ENCODE assay signal across 9 cellular contexts in the genomic region with DNA sequence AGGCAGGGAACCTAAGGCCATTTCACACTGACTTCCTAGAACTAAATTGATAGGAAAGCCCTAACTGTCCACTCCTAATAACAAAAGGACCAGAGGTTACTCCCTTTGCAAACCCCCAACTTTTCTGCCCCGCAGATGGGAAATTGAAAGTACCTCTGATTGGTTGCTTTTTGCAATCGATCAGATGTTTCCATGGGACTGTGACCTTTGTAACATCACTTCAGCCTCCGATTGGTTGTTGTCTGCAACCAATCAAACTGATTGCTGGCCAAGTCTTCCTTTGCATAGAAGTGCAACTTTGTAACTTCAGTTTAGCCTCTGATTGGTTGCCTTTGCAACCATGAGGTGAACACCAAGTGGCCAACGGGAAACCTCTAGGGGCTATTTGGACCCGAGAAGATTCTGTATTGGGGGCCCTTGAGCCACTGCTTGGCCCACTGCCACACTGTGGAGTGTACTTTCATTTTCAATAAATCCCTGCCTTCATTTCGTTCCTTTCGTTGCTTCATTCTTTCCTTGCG. TPM values are rescaled to one million over a fixed set of nuclear protein-coding genes. Genes with fewer than 3 reads are reported as not detected.
A peak's percentile ranks its signal among the peaks of the same experiment; 100 is the strongest.
DNase-seq lines count a peak whose midpoint lies in the region; ATAC-seq and TF ChIP-seq lines count a peak whose summit lies in the region.
"Had no signal": no experiment of that assay in that cellular context is flagged by ENCODE, and none has a peak within 500 bp of the region (broad histone marks: within the 10 kb centered on the region; RNA-seq: fewer than 3 reads in every experiment).

No MANE protein-coding gene starts in this region.

- H3K9me3 Mint-ChIP-seq in chondrocyte (ENCODE audit: low read depth), result peaks cover 7% of the 10 kb centered on the region

- H3K27me3 Mint-ChIP-seq in chondrocyte (ENCODE audit: low read depth), result no peaks in the 10 kb centered on the region

- H3K36me3 ChIP-seq in sigmoid colon, result no peaks in the 10 kb centered on the region

- H3K27ac ChIP-seq in sigmoid colon, result no peak overlapping the region

- WGBS in sigmoid colon, 2 donors, result 69 to 81% methylated on average over 8 of the region's 8 CpGs

- H3K4me3 ChIP-seq in sigmoid colon, result peak overlapping the region in 3 of 4 donors; percentile 24 to 39 (median 25)

- TF ChIP-seq EP300 in sigmoid colon (IDR thresholded peaks at IDR 0.05), result no peak

- TF ChIP-seq POLR2A in sigmoid colon (IDR thresholded peaks at IDR 0.05), result no peak

- H3K9me3 ChIP-seq in sigmoid colon, result no peaks in the 10 kb centered on the region

- intact Hi-C loops in sigmoid colon (cut with DNase I), result no loop called here

- H3K36me3 Mint-ChIP-seq in chondrocyte (ENCODE audit: low read depth), result no peaks in the 10 kb centered on the region

- ATAC-seq in GM18520 (IDR thresholded peaks at IDR 0.05; ENCODE audit: unreplicated experiment), result no peak

- H3K27ac Mint-ChIP-seq in chondrocyte (ENCODE audit: unreplicated experiment), result no peak overlapping the region

- TF ChIP-seq CTCF in sigmoid colon (IDR thresholded peaks at IDR 0.05) (no peak), chondrocyte (IDR thresholded peaks at IDR 0.05) (no peak)

- H3K4me3 Mint-ChIP-seq in chondrocyte (ENCODE audit: unreplicated experiment), result no peak overlapping the region

- no peaks in the 10 kb centered on the region for H3K27me3 ChIP-seq in sigmoid colon

- DNase-seq in GM04504 (ENCODE audit: low read depth), result peak; percentile 68
- peak; percentile 67 for DNase-seq in NCI-H345 treated with DMSO at 0.1 percent for 48 hours (lab: John Stamatoyannopoulos, UW; ENCODE audit: unreplicated experiment)
- peak; percentile 22 for DNase-seq in dermis blood vessel endothelial cell
- no peak for DNase-seq in sigmoid colon
- DNase-seq in AML-193 (lab: John Stamatoyannopoulos, UW), result no peak
- DNase-seq in NCI-H187 treated with DMSO at 0.1 percent for 48 hours (lab: John Stamatoyannopoulos, UW), result no peak
- DNase-seq in chondrocyte (ENCODE audit: low spot score), result no peak
- DNase-seq: activated CD4-positive, alpha-beta T cell treated with anti-CD3 and anti-CD28 coated beads, Interleukin-2, amount 50 U/mL, for 48 hours had no signal

- H3K4me1 Mint-ChIP-seq in chondrocyte (ENCODE audit: low read depth), result no peaks in the 10 kb centered on the region

- H3K4me1 ChIP-seq in sigmoid colon, result no peaks in the 10 kb centered on the region

RNA-seq across cellular contexts. Expression of a gene that starts 11.3 kb away (rescaled TPM):
- total RNA-seq in dermis blood vessel endothelial cell (7.5 and 37.5 TPM in 2 replicates), sigmoid colon (under 1 TPM in 3 of 4 donors, not detected in 1; 0.36 to 0.83 (median 0.68) TPM), chondrocyte (4.7 to 6.0 TPM (median 5.5 TPM) in 3 replicates)
- 1 to 10 TPM in 1 of 3 donors, under 1 TPM in 2; under 0.01 to 5.9 (median 0.46) TPM for polyA plus RNA-seq in sigmoid colon

RNA-seq across cellular contexts. Expression of a gene that starts 13.7 kb away (rescaled TPM):
- total RNA-seq in dermis blood vessel endothelial cell, result 14.0 and 14.8 TPM in 2 replicates
- total RNA-seq in sigmoid colon, result 10 to 100 TPM in 2 of 4 donors, 1 to 10 TPM in 2; 8.3 to 13.3 (median 10.0) TPM
- polyA plus RNA-seq in sigmoid colon, result 10 to 100 TPM in 1 of 3 donors, 1 to 10 TPM in 2; 4.6 to 10.8 (median 6.0) TPM
- 7.7 to 10.9 TPM (median 10.2 TPM) in 3 replicates for total RNA-seq in chondrocyte

RNA-seq across cellular contexts. Expression of a gene that starts 17.9 kb away (rescaled TPM):
- total RNA-seq in dermis blood vessel endothelial cell, result 20.3 and 25.7 TPM in 2 replicates
- total RNA-seq in sigmoid colon, result 10 to 100 TPM; 21.4 to 55.3 (median 40.5) TPM
- polyA plus RNA-seq in sigmoid colon, result 10 to 100 TPM; 28.8 to 43.0 (median 31.0) TPM
- 16.7 to 22.5 TPM (median 21.2 TPM) in 3 replicates for total RNA-seq in chondrocyte

Comparison
In these comparisons a context has a peak if more than half of its experiments do, and no peak if none do; other contexts are left out.
1. DNase-seq: peak in GM04504 (single experiment), NCI-H345 treated with DMSO at 0.1 percent for 48 hours (single experiment) and dermis blood vessel endothelial cell (single experiment); none in sigmoid colon (single experiment), AML-193 (0 of 2), NCI-H187 treated with DMSO at 0.1 percent for 48 hours (single experiment) and chondrocyte (single experiment).